Comparison of ENCODE assay signal across 1 cellular context in the genomic region with DNA sequence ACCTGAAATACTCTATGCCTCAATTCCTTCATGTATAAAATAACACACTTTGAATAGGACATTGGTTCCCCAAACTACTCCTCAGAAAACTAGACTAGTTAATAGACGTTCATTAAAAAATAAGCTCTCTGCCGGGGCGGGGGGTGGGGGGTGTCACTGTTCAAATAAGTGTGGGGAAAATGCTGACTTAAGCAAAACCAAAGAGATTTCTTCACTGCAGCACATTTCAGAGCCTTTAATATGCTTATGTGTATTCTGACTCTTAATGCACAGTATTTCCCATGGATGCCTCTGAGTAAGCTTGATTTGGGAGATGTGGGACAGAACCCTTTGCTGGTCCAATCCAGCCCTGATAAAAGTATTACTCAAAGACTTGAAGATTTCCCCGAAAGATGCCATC.
A peak's percentile ranks its signal among the peaks of the same experiment; 100 is the strongest.
TF ChIP-seq lines count a peak whose summit lies in the region.

No MANE protein-coding gene starts in this region.

TF ChIP-seq in A549, 52 proteins besides CTCF, POLR2A, EP300 and RAD21:
- TF ChIP-seq, protein P1, sequence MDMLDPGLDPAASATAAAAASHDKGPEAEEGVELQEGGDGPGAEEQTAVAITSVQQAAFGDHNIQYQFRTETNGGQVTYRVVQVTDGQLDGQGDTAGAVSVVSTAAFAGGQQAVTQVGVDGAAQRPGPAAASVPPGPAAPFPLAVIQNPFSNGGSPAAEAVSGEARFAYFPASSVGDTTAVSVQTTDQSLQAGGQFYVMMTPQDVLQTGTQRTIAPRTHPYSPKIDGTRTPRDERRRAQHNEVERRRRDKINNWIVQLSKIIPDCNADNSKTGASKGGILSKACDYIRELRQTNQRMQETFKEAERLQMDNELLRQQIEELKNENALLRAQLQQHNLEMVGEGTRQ (IDR thresholded peaks at IDR 0.05), result no peak
- TF ChIP-seq MAFK (IDR thresholded peaks at IDR 0.05; ENCODE audit: partially characterized antibody) (peak; percentile 83), EHMT2 (IDR thresholded peaks at IDR 0.05; ENCODE audit: low read depth) (no peak)
TF ChIP-seq in A549: peak in this region for 1.
